Comparison of ENCODE assay signal across 12 cellular contexts in genomic region chr18:27652480-27653121, GRCh38.
A peak's percentile ranks its signal among the peaks of the same experiment; 100 is the strongest.
DNase-seq lines count a peak whose midpoint lies in the region; ATAC-seq, FAIRE-seq and TF ChIP-seq lines count a peak whose summit lies in the region.
"Had no signal": no experiment of that assay in that cellular context is flagged by ENCODE, and none has a peak within 500 bp of the region (broad histone marks: within the 10 kb centered on the region; RNA-seq: fewer than 3 reads in every experiment).

No MANE protein-coding gene starts in this region.

- TF ChIP-seq CTCF in bronchial epithelial cell (IDR thresholded peaks at IDR 0.05; ENCODE audit: insufficient read depth, low read length, severe bottlenecking), result no peak

- H3K27me3 ChIP-seq in bronchial epithelial cell (ENCODE audit: control insufficient read depth, insufficient read depth, low read length), result no peaks in the 10 kb centered on the region
- H3K27me3 ChIP-seq: tibial artery had no signal

- ATAC-seq in GM19455 (IDR thresholded peaks at IDR 0.05; ENCODE audit: unreplicated experiment), result peak; percentile 52
- ATAC-seq in HG03342 (IDR thresholded peaks at IDR 0.05; ENCODE audit: unreplicated experiment), result peak; percentile 68
- ATAC-seq: sciatic nerve had no signal

- no peak overlapping the region for H3K4me3 ChIP-seq in bronchial epithelial cell (ENCODE audit: low read depth, low read length)
- H3K4me3 ChIP-seq: tibial artery had no signal

- no peaks in the 10 kb centered on the region for H3K36me3 ChIP-seq in bronchial epithelial cell (ENCODE audit: control insufficient read depth, insufficient read depth, low read length)
- H3K36me3 ChIP-seq: tibial artery had no signal

- peak; percentile 6 for DNase-seq in ELR (ENCODE audit: low read depth)
- peak; percentile 33 for DNase-seq in bronchial epithelial cell (ENCODE audit: low read depth)
- DNase-seq in activated CD4-positive, alpha-beta T cell treated with anti-CD3 and anti-CD28 coated beads for 4 hours, result no peak
- no peak for DNase-seq in NCI-H82 (lab: John Stamatoyannopoulos, UW)
- DNase-seq in medulla oblongata (ENCODE audit: extremely low spot score), result no peak
- no peak for DNase-seq in Kasumi-1 (lab: John Stamatoyannopoulos, UW)
- DNase-seq: EL, NCI-H2171 treated with DMSO at 0.1 percent for 48 hours, tibial artery had no signal

- no peak for FAIRE-seq in bronchial epithelial cell (lab: Jason Lieb, UNC)

Comparison
In these comparisons a context has a peak if more than half of its experiments do, and no peak if none do; other contexts are left out.
1. DNase-seq: peak in ELR (single experiment) and bronchial epithelial cell (single experiment); none in activated CD4-positive, alpha-beta T cell treated with anti-CD3 and anti-CD28 coated beads for 4 hours (0 of 2), NCI-H82 (single experiment), medulla oblongata (single experiment) and Kasumi-1 (0 of 2).